8 cellular contexts compared by ENCODE assay signal in the genomic region with DNA sequence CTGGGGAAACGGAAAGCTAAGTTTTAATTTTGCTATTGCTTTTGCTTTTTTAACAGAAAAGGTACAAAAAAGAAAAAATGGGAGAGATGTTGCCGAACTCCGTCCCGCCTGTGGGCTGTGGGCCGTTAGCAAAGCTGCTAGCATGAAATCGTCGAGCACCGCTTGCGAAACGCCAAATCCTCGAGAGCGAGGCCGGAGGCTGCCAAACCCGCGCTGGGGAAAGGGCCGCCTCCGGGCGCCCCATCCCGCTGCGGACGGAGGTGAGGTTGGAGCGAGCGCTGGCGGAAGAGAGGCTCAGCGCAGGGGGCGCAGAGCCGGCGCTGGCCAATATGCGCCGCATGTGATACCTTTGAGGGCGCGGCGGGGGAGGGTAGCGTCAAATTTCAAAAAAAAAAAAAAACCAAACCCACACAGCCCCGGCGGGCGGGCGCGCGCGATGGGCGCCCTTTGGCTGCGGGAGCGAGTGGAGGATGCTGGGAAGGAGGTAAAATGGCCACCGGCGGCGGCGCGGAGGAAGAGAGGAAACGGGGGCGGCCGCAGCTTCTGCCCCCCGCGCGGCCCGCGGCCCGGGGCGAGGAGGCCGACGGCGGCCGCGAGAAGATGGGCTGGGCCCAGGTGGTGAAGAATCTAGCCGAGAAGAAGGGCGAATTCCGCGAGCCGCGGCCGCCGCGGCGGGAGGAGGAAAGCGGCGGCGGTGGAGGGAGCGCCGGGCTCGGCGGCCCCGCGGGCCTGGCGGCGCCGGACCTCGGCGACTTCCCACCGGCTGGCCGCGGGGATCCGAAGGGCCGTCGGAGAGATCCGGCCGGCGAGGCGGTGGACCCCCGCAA. TPM values are rescaled to one million over a fixed set of nuclear protein-coding genes. Genes with fewer than 3 reads are reported as not detected.
DNase-seq lines count a peak whose midpoint lies in the region; ATAC-seq and TF ChIP-seq lines count a peak whose summit lies in the region.

ZCCHC3 (plus strand) TSS at position 473 of the 827 bp plus-strand sequence; CDS start at position 490, 17 bp downstream.

- peaks cover 33% of the 10 kb centered on the region for H3K4me1 ChIP-seq in CD4-positive, alpha-beta memory T cell (ENCODE audit: insufficient read depth, low read length)
- peaks cover 24 to 26% of the 10 kb centered on the region in 2 donors for H3K4me1 ChIP-seq in duodenal mucosa (ENCODE audit: control insufficient read depth in 1 of 2, insufficient read depth in 2 of 2, low read length in 2 of 2)

- H3K9me3 Mint-ChIP-seq in CD4-positive, alpha-beta memory T cell, result no peaks in the 10 kb centered on the region
- no peaks in the 10 kb centered on the region for H3K9me3 Mint-ChIP-seq in activated CD4-positive, alpha-beta memory T cell treated with anti-CD3 and anti-CD28 coated beads for 36 hours

- no peaks in the 10 kb centered on the region for H3K27me3 Mint-ChIP-seq in CD4-positive, alpha-beta memory T cell
- H3K27me3 Mint-ChIP-seq in activated CD4-positive, alpha-beta memory T cell treated with anti-CD3 and anti-CD28 coated beads for 36 hours, result no peaks in the 10 kb centered on the region

- WGBS in lower leg skin, 2 donors, result 0 to 1% methylated on average over 78 to 81 of the region's 99 CpGs

- peaks cover 30 to 56% (median 37%) of the 10 kb centered on the region in 4 donors for H3K4me1 Mint-ChIP-seq in CD4-positive, alpha-beta memory T cell
- peaks cover 42% of the 10 kb centered on the region for H3K4me1 Mint-ChIP-seq in activated CD4-positive, alpha-beta memory T cell treated with anti-CD3 and anti-CD28 coated beads for 36 hours (ENCODE audit: low read depth)

- POLR2A ChIA-PET in CD4-positive, alpha-beta memory T cell (lab: Charles Lee; ENCODE audit: partially characterized antibody), result interaction anchor here (1.1 to 5.4 kb wide), 10 partner anchors 9 to 246 kb away, joined by 3 to 112 read pairs (median 6); partner anchors contain the start of genes CSNK2A1, DEFB129, SOX12 and TBC1D20
- POLR2A ChIA-PET in activated CD4-positive, alpha-beta memory T cell treated with anti-CD3 and anti-CD28 coated beads for 36 hours (lab: Charles Lee), result interaction anchor here (0.7 to 2.4 kb wide), 6 partner anchors 12 to 110 kb away, joined by 3 to 17 read pairs (median 4); partner anchors contain the start of gene SOX12

- intact Hi-C loops in CD4-positive, alpha-beta memory T cell (cut with micrococcal nuclease), result loop anchor here (1.0 to 5.0 kb wide), 2 partner anchors 28 to 245 kb away; partner anchors contain the start of genes CSNK2A1 and SOX12
- intact Hi-C loops in activated CD4-positive, alpha-beta memory T cell treated with anti-CD3 and anti-CD28 coated beads for 36 hours (cut with micrococcal nuclease), result loop anchor here (2.0 kb wide), 1 partner anchor 109 kb away; no protein-coding TSS in a partner anchor
- intact Hi-C loops in lower leg skin (cut with DNase I; ENCODE audit: low total_unique reads), result no loop called here

- peak within 1 kb of the TSS; percentile 92 to 97 for H3K9ac ChIP-seq in duodenal mucosa (ENCODE audit: low read depth in 1 of 2, low read length in 2 of 2)

- H3K27me3 ChIP-seq in CD4-positive, alpha-beta memory T cell (ENCODE audit: insufficient read depth, low read length), result no peaks in the 10 kb centered on the region
- H3K27me3 ChIP-seq in duodenal mucosa (ENCODE audit: control insufficient read depth in 1 of 2, insufficient read depth in 2 of 2, low read length in 2 of 2), result no peaks in the 10 kb centered on the region

- no peak for TF ChIP-seq POLR2A in lower leg skin (IDR thresholded peaks at IDR 0.05)

- no peaks in the 10 kb centered on the region for H3K9me3 ChIP-seq in CD4-positive, alpha-beta memory T cell (ENCODE audit: control insufficient read depth in 1 of 2, low read length in 2 of 2)
- no peaks in the 10 kb centered on the region for H3K9me3 ChIP-seq in duodenal mucosa (ENCODE audit: control insufficient read depth in 1 of 2, low read length in 2 of 2)

- H3K4me3 Mint-ChIP-seq in CD4-positive, alpha-beta memory T cell, result peak within 1 kb of the TSS; percentile 98 to 100 (median 99)
- peak within 1 kb of the TSS; percentile 88 for H3K4me3 Mint-ChIP-seq in activated CD4-positive, alpha-beta memory T cell treated with anti-CD3 and anti-CD28 coated beads for 36 hours

- ATAC-seq in GM19395 (IDR thresholded peaks at IDR 0.05; ENCODE audit: unreplicated experiment) (peak; percentile 75), HG03565 (IDR thresholded peaks at IDR 0.05; ENCODE audit: unreplicated experiment) (peak; percentile 63)

- peak; percentile 83 to 84 (median 83) for DNase-seq in CD4-positive, alpha-beta memory T cell
- DNase-seq in NCI-H748 treated with DMSO at 0.1 percent for 48 hours (lab: John Stamatoyannopoulos, UW) (peak; percentile 95), lower leg skin (ENCODE audit: low spot score in 2 of 2) (peak; percentile 85 to 97)
- DNase-seq in activated CD4-positive, alpha-beta memory T cell treated with anti-CD3 and anti-CD28 coated beads for 36 hours, result peak; percentile 89
- DNase-seq in stimulated activated CD4-positive, alpha-beta T cell treated with anti-CD3 and anti-CD28 coated beads, Interleukin-4, amount 100 ng/mL, for 48 hours (ENCODE audit: low read depth in 2 of 2), result peak; percentile 76 to 81

- TF ChIP-seq CTCF in lower leg skin (IDR thresholded peaks at IDR 0.05), result no peak

- H3K4me3 ChIP-seq in CD4-positive, alpha-beta memory T cell (ENCODE audit: low read length in 2 of 2), result peak within 1 kb of the TSS; percentile 67 to 94
- peak within 1 kb of the TSS; percentile 98 to 99 for H3K4me3 ChIP-seq in duodenal mucosa (ENCODE audit: low read depth in 1 of 2, low read length in 2 of 2)
- peak within 1 kb of the TSS; percentile 81 for H3K4me3 ChIP-seq in lower leg skin (ENCODE audit: low read depth, poor library complexity, severe bottlenecking)

- CTCF ChIA-PET in CD4-positive, alpha-beta memory T cell (lab: Charles Lee; ENCODE audit: partially characterized antibody), result interaction anchor here (0.8 to 3.8 kb wide), 3 partner anchors 28 to 33 kb away, joined by 5 to 18 read pairs (median 12); partner anchors contain the start of gene SOX12
- CTCF ChIA-PET in activated CD4-positive, alpha-beta memory T cell treated with anti-CD3 and anti-CD28 coated beads for 36 hours (lab: Charles Lee), result interaction anchor here (1.0 to 2.3 kb wide), 3 partner anchors 13 to 33 kb away, joined by 3 to 6 read pairs (median 5); partner anchors contain the start of gene SOX12

- H3K27ac Mint-ChIP-seq in CD4-positive, alpha-beta memory T cell, result peak within 1 kb of the TSS; percentile 97 to 99 (median 99)
- peak within 1 kb of the TSS; percentile 96 for H3K27ac Mint-ChIP-seq in activated CD4-positive, alpha-beta memory T cell treated with anti-CD3 and anti-CD28 coated beads for 36 hours

- H3K27ac ChIP-seq in CD4-positive, alpha-beta memory T cell (ENCODE audit: low read depth, low read length), result peak within 1 kb of the TSS; percentile 85
- peak within 1 kb of the TSS; percentile 94 for H3K27ac ChIP-seq in duodenal mucosa (ENCODE audit: low read depth, low read length)

- H3K36me3 ChIP-seq in CD4-positive, alpha-beta memory T cell (ENCODE audit: insufficient read depth, low read length), result no peaks in the 10 kb centered on the region
- peaks cover 0 to 10% of the 10 kb centered on the region in 2 donors for H3K36me3 ChIP-seq in duodenal mucosa (ENCODE audit: control insufficient read depth in 1 of 2, insufficient read depth in 2 of 2, low read length in 2 of 2)

- H3K36me3 Mint-ChIP-seq in CD4-positive, alpha-beta memory T cell, result peaks cover 3 to 25% of the 10 kb centered on the region in 2 donors
- H3K36me3 Mint-ChIP-seq in activated CD4-positive, alpha-beta memory T cell treated with anti-CD3 and anti-CD28 coated beads for 36 hours, result peaks cover 23% of the 10 kb centered on the region

RNA-seq across cellular contexts. Expression of gene ZCCHC3, which starts in this region (rescaled TPM):
- total RNA-seq in CD4-positive, alpha-beta memory T cell, result 10 to 100 TPM; 27.9 to 29.8 TPM
- polyA plus RNA-seq in CD4-positive, alpha-beta memory T cell, result 10 to 100 TPM in 1 of 2 donors, 1 to 10 TPM in 1; 5.8 to 12.2 TPM
- total RNA-seq in activated CD4-positive, alpha-beta memory T cell treated with anti-CD3 and anti-CD28 coated beads for 36 hours, result 10 to 100 TPM; 15.2 to 15.9 TPM
- total RNA-seq in lower leg skin, result 10 to 100 TPM in 1 of 4 donors, 1 to 10 TPM in 3; 7.3 to 10.8 (median 9.2) TPM

Comparison
In these comparisons a context has a peak if more than half of its experiments do, and no peak if none do; other contexts are left out.
1. Peak in every context shown above with its lines: DNase-seq, ATAC-seq, H3K4me3 ChIP-seq and H3K27ac ChIP-seq.